ENCODE assay signal across 25 cellular contexts in the genomic region with DNA sequence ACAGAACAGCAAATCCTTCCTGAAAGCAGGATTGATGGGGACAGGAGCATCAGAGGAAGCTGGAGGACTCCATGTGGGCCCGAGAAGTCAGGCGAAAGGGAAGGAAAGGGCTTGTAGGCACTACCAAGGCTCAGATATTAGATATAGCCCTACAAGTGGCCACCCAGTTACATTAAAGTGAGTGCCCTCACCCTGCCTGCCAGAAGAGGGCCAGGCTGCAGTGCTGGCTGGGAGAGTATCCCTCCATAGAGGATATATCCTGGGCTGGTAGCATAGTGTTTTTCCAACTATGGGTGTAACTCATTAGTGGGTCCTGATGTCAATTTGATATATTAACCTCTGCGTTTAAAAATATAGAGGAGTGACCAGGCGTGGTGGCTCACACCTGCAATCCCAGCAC.
"Had no signal": no experiment of that assay in that cellular context is flagged by ENCODE, and none has a peak within 500 bp of the region (broad histone marks: within the 10 kb centered on the region; RNA-seq: fewer than 3 reads in every experiment).

No MANE protein-coding gene starts in this region.

- H3K27me3 ChIP-seq: heart left ventricle, uterus had no signal

- ATAC-seq: activated naive CD8-positive, alpha-beta T cell treated with anti-CD3 and anti-CD28 coated beads, Interleukin-2, amount 50 U/mL, for 24 hours; esophagus mucosa; heart left ventricle; naive thymus-derived CD4-positive, alpha-beta T cell; right cardiac atrium; T-helper 17 cell; WTC11 had no signal

- H3K9me3 Mint-ChIP-seq: activated CD4-positive, alpha-beta T cell treated with anti-CD3 and anti-CD28 coated beads, Interleukin-2, amount 10 ng/mL, durations not matched to agents 7 days and 5 days; activated naive CD8-positive, alpha-beta T cell treated with anti-CD3 and anti-CD28 coated beads, Interleukin-2, amount 50 U/mL, for 24 hours; activated T-cell treated with anti-CD3 and anti-CD28 coated beads, Interleukin-2, amount 50 U/mL, for 24 hours; mesothelial cell of epicardium; stimulated activated naive CD8-positive, alpha-beta T cell treated with anti-CD3 and anti-CD28 coated beads, Interleukin-15, Interleukin-2, amounts not matched to agents 100 ng/mL and 50 ng/mL, for 24 hours had no signal

- H3K4me3 Mint-ChIP-seq: activated CD4-positive, alpha-beta memory T cell treated with anti-CD3 and anti-CD28 coated beads, Interleukin-2, amount 10 ng/mL, durations not matched to agents 7 days and 5 days; activated CD4-positive, alpha-beta T cell treated with anti-CD3 and anti-CD28 coated beads, Interleukin-2, amount 10 ng/mL, durations not matched to agents 7 days and 5 days; activated naive CD8-positive, alpha-beta T cell treated with anti-CD3 and anti-CD28 coated beads, Interleukin-2, amount 50 U/mL, for 24 hours; activated T-cell treated with anti-CD3 and anti-CD28 coated beads, Interleukin-2, amount 50 U/mL, for 24 hours; mesothelial cell of epicardium; naive thymus-derived CD4-positive, alpha-beta T cell; stimulated activated naive CD8-positive, alpha-beta T cell treated with anti-CD3 and anti-CD28 coated beads, Interleukin-15, Interleukin-2, amounts not matched to agents 100 ng/mL and 50 ng/mL, for 24 hours; T-helper 17 cell; WTC11 had no signal

- H3K9me3 ChIP-seq: breast epithelium, heart left ventricle, thoracic aorta, uterus had no signal

- H3K4me1 ChIP-seq: breast epithelium, heart left ventricle, uterus had no signal

- H3K27ac ChIP-seq: breast epithelium, heart left ventricle, thoracic aorta, uterus had no signal

- DNase-seq: activated CD4-positive, alpha-beta memory T cell treated with anti-CD3 and anti-CD28 coated beads, Interleukin-2, amount 10 ng/mL, durations not matched to agents 7 days and 5 days; activated CD4-positive, alpha-beta T cell treated with anti-CD3 and anti-CD28 coated beads for 1 hour; activated CD4-positive, alpha-beta T cell treated with anti-CD3 and anti-CD28 coated beads, Interleukin-2, amount 10 ng/mL, durations not matched to agents 7 days and 5 days; activated CD8-positive, alpha-beta memory T cell treated with anti-CD3 and anti-CD28 coated beads, Interleukin-2, amount 50 U/mL, for 48 hours; activated gamma-delta T cell; activated naive CD4-positive, alpha-beta T cell treated with anti-CD3 and anti-CD28 coated beads, Interleukin-2, amount 50 U/mL, for 16 hours; activated naive CD8-positive, alpha-beta T cell treated with anti-CD3 and anti-CD28 coated beads, Interleukin-2, amount 50 U/mL, for 24 hours; activated T-cell treated with anti-CD3 and anti-CD28 coated beads, Interleukin-2, amount 50 U/mL, for 24 hours; amygdala; central memory CD4-positive, alpha-beta T cell; foreskin fibroblast; heart left ventricle; naive thymus-derived CD4-positive, alpha-beta T cell; right cardiac atrium; stimulated activated CD4-positive, alpha-beta T cell treated with anti-CD3 and anti-CD28 coated beads, Interleukin-2, amount 100 ng/mL, for 48 hours; T-helper 17 cell; T1000; trophoblast cell; uterus had no signal

- H3K4me3 ChIP-seq: breast epithelium, heart left ventricle, thoracic aorta, uterus had no signal

- H3K36me3 ChIP-seq: breast epithelium, heart left ventricle, thoracic aorta, uterus had no signal

- H3K4me1 Mint-ChIP-seq: activated CD4-positive, alpha-beta memory T cell treated with anti-CD3 and anti-CD28 coated beads, Interleukin-2, amount 10 ng/mL, durations not matched to agents 7 days and 5 days; activated CD4-positive, alpha-beta T cell treated with anti-CD3 and anti-CD28 coated beads, Interleukin-2, amount 10 ng/mL, durations not matched to agents 7 days and 5 days; activated naive CD8-positive, alpha-beta T cell treated with anti-CD3 and anti-CD28 coated beads, Interleukin-2, amount 50 U/mL, for 24 hours; naive thymus-derived CD4-positive, alpha-beta T cell; T-helper 17 cell had no signal

- H3K36me3 Mint-ChIP-seq: mesothelial cell of epicardium; naive thymus-derived CD4-positive, alpha-beta T cell; WTC11 had no signal

- H3K27ac Mint-ChIP-seq: activated CD4-positive, alpha-beta memory T cell treated with anti-CD3 and anti-CD28 coated beads, Interleukin-2, amount 10 ng/mL, durations not matched to agents 7 days and 5 days; activated CD4-positive, alpha-beta T cell treated with anti-CD3 and anti-CD28 coated beads, Interleukin-2, amount 10 ng/mL, durations not matched to agents 7 days and 5 days; activated naive CD8-positive, alpha-beta T cell treated with anti-CD3 and anti-CD28 coated beads, Interleukin-2, amount 50 U/mL, for 24 hours; activated T-cell treated with anti-CD3 and anti-CD28 coated beads, Interleukin-2, amount 50 U/mL, for 24 hours; mesothelial cell of epicardium; naive thymus-derived CD4-positive, alpha-beta T cell; stimulated activated naive CD8-positive, alpha-beta T cell treated with anti-CD3 and anti-CD28 coated beads, Interleukin-15, Interleukin-2, amounts not matched to agents 100 ng/mL and 50 ng/mL, for 24 hours; T-helper 17 cell; WTC11 had no signal

- H3K27me3 Mint-ChIP-seq: activated CD4-positive, alpha-beta memory T cell treated with anti-CD3 and anti-CD28 coated beads, Interleukin-2, amount 10 ng/mL, durations not matched to agents 7 days and 5 days; activated CD4-positive, alpha-beta T cell treated with anti-CD3 and anti-CD28 coated beads, Interleukin-2, amount 10 ng/mL, durations not matched to agents 7 days and 5 days; activated T-cell treated with anti-CD3 and anti-CD28 coated beads, Interleukin-2, amount 50 U/mL, for 24 hours; stimulated activated naive CD8-positive, alpha-beta T cell treated with anti-CD3 and anti-CD28 coated beads, Interleukin-15, Interleukin-2, amounts not matched to agents 100 ng/mL and 50 ng/mL, for 24 hours; T-helper 17 cell had no signal
